ENCODE assay signal across 1 cellular context in the genomic region with DNA sequence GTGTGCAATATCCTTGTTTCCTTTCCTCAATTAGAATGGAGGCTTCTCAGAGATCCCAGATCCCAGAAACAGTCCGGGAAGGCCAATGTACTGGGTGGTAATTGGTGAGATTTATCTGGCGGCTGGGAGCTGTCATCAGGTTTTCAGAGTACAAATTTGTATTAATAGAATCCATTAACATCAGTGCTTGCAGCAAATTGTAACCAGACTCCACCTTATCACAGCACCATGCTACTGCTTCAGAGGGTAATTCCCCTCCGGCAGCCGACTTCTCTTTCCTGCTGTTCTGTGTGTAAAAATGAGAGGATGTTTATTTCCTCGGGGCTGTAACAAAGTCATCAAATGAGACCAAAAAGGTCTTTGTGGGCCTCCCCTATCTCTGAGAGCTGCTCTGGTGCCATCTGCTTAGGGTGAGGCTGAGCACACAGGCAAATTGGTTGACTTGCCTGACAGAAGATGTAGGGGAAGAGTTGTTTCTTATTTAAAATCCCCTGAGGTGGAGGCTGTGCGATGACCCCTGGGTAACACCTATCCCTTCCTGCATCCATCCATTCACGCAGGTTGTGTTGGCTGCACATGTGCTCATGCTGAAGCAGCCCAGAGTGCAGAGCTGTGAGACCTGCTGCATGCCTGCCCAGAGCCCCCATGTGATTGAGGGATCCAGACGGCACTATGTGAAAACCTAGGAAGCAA.
TF ChIP-seq lines count a peak whose summit lies in the region.

No MANE protein-coding gene starts in this region.

TF ChIP-seq in HEK293, 187 proteins besides CTCF, POLR2A, EP300 and RAD21 (continued from another document):
- TF ChIP-seq, protein P1, sequence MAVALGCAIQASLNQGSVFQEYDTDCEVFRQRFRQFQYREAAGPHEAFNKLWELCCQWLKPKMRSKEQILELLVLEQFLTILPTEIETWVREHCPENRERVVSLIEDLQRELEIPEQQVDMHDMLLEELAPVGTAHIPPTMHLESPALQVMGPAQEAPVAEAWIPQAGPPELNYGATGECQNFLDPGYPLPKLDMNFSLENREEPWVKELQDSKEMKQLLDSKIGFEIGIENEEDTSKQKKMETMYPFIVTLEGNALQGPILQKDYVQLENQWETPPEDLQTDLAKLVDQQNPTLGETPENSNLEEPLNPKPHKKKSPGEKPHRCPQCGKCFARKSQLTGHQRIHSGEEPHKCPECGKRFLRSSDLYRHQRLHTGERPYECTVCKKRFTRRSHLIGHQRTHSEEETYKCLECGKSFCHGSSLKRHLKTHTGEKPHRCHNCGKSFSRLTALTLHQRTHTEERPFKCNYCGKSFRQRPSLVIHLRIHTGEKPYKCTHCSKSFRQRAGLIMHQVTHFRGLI (tag by site-specific recombination; IDR thresholded peaks at IDR 0.05), result no peak
- TF ChIP-seq GLI2 (tag by site-specific recombination; IDR thresholded peaks at IDR 0.05; ENCODE audit: borderline replicate concordance, low read depth) (no peak), ZNF747 (tag by site-specific recombination; IDR thresholded peaks at IDR 0.05) (no peak), REPIN1 (tag by site-specific recombination; IDR thresholded peaks at IDR 0.05; ENCODE audit: low read depth) (no peak), ZFP41 (tag by site-specific recombination; IDR thresholded peaks at IDR 0.05; ENCODE audit: borderline replicate concordance) (no peak), ZFHX2 (tag by site-specific recombination; conservative IDR thresholded peaks at IDR 0.05) (no peak), ZNF19 (tag by site-specific recombination; IDR thresholded peaks at IDR 0.05; ENCODE audit: low read depth) (no peak), ZNF175 (tag by site-specific recombination; IDR thresholded peaks at IDR 0.05) (no peak), ZNF776 (tag by site-specific recombination; IDR thresholded peaks at IDR 0.05; ENCODE audit: borderline replicate concordance) (no peak), GLIS1 (tag by site-specific recombination; IDR thresholded peaks at IDR 0.05) (peak; percentile 31; the same call in 1 of the 2 replicates), ZFP3 (tag by site-specific recombination; IDR thresholded peaks at IDR 0.05; ENCODE audit: low read depth) (no peak)
- TF ChIP-seq, protein P2, sequence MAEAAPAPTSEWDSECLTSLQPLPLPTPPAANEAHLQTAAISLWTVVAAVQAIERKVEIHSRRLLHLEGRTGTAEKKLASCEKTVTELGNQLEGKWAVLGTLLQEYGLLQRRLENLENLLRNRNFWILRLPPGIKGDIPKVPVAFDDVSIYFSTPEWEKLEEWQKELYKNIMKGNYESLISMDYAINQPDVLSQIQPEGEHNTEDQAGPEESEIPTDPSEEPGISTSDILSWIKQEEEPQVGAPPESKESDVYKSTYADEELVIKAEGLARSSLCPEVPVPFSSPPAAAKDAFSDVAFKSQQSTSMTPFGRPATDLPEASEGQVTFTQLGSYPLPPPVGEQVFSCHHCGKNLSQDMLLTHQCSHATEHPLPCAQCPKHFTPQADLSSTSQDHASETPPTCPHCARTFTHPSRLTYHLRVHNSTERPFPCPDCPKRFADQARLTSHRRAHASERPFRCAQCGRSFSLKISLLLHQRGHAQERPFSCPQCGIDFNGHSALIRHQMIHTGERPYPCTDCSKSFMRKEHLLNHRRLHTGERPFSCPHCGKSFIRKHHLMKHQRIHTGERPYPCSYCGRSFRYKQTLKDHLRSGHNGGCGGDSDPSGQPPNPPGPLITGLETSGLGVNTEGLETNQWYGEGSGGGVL (tag by site-specific recombination; IDR thresholded peaks at IDR 0.05), result peak; percentile 36; the same call in 1 of the 2 replicates
- TF ChIP-seq, protein P3, sequence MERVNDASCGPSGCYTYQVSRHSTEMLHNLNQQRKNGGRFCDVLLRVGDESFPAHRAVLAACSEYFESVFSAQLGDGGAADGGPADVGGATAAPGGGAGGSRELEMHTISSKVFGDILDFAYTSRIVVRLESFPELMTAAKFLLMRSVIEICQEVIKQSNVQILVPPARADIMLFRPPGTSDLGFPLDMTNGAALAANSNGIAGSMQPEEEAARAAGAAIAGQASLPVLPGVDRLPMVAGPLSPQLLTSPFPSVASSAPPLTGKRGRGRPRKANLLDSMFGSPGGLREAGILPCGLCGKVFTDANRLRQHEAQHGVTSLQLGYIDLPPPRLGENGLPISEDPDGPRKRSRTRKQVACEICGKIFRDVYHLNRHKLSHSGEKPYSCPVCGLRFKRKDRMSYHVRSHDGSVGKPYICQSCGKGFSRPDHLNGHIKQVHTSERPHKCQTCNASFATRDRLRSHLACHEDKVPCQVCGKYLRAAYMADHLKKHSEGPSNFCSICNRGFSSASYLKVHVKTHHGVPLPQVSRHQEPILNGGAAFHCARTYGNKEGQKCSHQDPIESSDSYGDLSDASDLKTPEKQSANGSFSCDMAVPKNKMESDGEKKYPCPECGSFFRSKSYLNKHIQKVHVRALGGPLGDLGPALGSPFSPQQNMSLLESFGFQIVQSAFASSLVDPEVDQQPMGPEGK (tag by site-specific recombination; IDR thresholded peaks at IDR 0.05), result 0 out of 2 replicates have a peak, but pooled peaks have one; percentile 12
- TF ChIP-seq, protein P4, sequence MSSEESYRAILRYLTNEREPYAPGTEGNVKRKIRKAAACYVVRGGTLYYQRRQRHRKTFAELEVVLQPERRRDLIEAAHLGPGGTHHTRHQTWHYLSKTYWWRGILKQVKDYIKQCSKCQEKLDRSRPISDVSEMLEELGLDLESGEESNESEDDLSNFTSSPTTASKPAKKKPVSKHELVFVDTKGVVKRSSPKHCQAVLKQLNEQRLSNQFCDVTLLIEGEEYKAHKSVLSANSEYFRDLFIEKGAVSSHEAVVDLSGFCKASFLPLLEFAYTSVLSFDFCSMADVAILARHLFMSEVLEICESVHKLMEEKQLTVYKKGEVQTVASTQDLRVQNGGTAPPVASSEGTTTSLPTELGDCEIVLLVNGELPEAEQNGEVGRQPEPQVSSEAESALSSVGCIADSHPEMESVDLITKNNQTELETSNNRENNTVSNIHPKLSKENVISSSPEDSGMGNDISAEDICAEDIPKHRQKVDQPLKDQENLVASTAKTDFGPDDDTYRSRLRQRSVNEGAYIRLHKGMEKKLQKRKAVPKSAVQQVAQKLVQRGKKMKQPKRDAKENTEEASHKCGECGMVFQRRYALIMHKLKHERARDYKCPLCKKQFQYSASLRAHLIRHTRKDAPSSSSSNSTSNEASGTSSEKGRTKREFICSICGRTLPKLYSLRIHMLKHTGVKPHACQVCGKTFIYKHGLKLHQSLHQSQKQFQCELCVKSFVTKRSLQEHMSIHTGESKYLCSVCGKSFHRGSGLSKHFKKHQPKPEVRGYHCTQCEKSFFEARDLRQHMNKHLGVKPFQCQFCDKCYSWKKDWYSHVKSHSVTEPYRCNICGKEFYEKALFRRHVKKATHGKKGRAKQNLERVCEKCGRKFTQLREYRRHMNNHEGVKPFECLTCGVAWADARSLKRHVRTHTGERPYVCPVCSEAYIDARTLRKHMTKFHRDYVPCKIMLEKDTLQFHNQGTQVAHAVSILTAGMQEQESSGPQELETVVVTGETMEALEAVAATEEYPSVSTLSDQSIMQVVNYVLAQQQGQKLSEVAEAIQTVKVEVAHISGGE (tag by site-specific recombination; conservative IDR thresholded peaks at IDR 0.05; ENCODE audit: low read depth), result no peak
- TF ChIP-seq, protein P5, sequence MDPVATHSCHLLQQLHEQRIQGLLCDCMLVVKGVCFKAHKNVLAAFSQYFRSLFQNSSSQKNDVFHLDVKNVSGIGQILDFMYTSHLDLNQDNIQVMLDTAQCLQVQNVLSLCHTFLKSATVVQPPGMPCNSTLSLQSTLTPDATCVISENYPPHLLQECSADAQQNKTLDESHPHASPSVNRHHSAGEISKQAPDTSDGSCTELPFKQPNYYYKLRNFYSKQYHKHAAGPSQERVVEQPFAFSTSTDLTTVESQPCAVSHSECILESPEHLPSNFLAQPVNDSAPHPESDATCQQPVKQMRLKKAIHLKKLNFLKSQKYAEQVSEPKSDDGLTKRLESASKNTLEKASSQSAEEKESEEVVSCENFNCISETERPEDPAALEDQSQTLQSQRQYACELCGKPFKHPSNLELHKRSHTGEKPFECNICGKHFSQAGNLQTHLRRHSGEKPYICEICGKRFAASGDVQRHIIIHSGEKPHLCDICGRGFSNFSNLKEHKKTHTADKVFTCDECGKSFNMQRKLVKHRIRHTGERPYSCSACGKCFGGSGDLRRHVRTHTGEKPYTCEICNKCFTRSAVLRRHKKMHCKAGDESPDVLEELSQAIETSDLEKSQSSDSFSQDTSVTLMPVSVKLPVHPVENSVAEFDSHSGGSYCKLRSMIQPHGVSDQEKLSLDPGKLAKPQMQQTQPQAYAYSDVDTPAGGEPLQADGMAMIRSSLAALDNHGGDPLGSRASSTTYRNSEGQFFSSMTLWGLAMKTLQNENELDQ (tag by site-specific recombination; IDR thresholded peaks at IDR 0.05; ENCODE audit: low read depth), result no peak
